In the genomic region with DNA sequence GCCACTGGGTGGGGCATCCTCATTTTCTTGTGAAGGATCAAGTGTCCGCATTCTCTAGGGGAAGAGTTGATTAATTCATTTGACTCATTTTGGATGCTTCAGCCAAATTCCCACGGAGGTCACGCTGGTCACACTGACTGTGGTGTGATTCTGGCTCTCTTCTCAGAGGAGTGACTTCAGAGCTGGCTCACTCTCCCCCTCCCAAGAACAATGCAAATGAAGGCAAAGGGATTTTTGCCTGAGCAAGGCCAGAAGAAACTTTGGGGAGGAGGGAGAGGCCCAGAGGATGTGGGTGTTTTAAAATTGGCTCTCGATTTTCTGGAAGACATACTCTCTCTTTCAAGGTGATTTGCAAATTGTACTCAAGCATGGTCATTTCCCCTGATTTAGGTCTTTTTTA, we compare ENCODE assay signal across 8 cellular contexts.
DNase-seq lines count a peak whose midpoint lies in the region; ATAC-seq and TF ChIP-seq lines count a peak whose summit lies in the region.

No MANE protein-coding gene starts in this region.

- ATAC-seq in GM21390 (IDR thresholded peaks at IDR 0.05; ENCODE audit: unreplicated experiment) (peak; percentile 64), HG03571 (IDR thresholded peaks at IDR 0.05; ENCODE audit: unreplicated experiment) (no peak), HG03159 (IDR thresholded peaks at IDR 0.05; ENCODE audit: unreplicated experiment) (no peak)

- H3K4me3 ChIP-seq in AG10803 (ENCODE audit: low read length) = no peak overlapping the region

- peak; percentile 78 for DNase-seq in AG10803 (ENCODE audit: low read depth)
- DNase-seq in NAMALWA (ENCODE audit: low spot score) = peak; percentile 9
- peak; percentile 45 for DNase-seq in globus pallidus (ENCODE audit: low spot score)
- DNase-seq in NCI-H774 (lab: John Stamatoyannopoulos, UW) = no peak
- no peak for DNase-seq in iPS-NIHi7 (ENCODE audit: extremely low spot score)

- no peak for TF ChIP-seq CTCF in AG10803 (conservative IDR thresholded peaks at IDR 0.05; ENCODE audit: low read length)

Comparison
In these comparisons a context has a peak if more than half of its experiments do, and no peak if none do; other contexts are left out.
1. DNase-seq: peak in AG10803 (single experiment), NAMALWA (single experiment) and globus pallidus (single experiment); none in NCI-H774 (single experiment) and iPS-NIHi7 (single experiment).